In the genomic region with DNA sequence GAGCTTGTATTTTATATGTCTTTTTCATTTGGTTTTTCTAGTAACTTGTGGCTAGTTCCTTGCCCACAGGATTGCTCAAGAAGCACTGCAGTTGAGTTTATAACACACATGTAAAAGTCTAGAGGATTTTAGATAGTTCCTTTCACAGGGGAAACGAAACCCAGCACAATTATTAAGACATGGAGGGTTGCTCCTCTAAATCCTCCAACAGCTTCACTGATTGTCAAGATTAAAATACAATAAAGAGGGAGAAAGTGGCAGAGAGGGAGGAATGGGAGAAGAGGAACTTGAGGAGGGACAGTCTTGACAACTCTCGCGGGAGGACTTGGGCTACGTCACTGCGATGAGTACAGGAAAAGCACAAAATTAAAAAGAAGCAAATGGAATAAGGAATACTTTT, we compare ENCODE assay signal across 1 cellular context.
TF ChIP-seq lines count a peak whose summit lies in the region.

No MANE protein-coding gene starts in this region.

TF ChIP-seq in GM12878, 131 proteins besides CTCF, POLR2A, EP300 and RAD21:
- TF ChIP-seq ZNF592 (IDR thresholded peaks at IDR 0.05) (no peak), RUNX3 (IDR thresholded peaks at IDR 0.05; ENCODE audit: low read length) (peak; percentile 24; the same call in 1 of the 2 replicates)
